8 cellular contexts compared by ENCODE assay signal in the genomic region with DNA sequence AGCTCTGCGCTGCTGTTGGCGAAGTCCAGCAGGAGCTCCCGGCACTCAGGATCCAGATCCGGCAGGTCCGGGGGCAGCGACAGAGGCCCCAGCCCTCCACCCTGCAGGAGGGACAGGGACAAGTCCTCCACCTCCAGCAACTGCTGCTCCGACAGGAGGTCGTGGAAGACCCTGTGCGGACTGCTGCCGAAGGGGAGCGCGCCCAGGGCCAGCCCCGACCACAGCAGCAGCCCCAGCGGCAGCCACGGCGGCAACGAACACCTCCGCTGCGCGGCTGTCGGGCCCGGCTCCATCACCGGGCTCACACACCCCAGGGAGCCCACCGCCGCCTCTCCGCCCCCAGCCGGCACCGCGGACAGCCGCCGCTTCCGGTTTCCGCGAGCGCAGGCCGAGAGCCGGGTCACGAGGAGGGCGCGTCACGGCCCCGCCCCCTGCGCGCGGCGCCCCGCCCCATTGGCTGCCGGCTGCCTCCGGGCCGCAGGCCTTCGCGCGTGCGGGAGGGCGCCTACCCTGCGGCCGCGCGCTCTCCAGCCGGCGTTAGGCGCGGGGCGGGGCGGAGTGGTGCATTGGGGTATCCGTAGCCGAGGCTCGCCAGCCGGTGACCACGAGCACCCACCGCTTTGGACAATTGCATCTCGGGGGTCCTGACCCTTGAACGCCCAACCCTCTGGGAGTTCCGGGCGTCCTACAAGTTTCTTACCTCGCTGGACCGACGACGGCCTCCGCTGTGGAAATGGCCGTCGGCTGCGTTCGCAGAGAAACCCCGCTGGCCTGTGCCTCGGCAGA. TPM values are rescaled to one million over a fixed set of nuclear protein-coding genes. Genes with fewer than 3 reads are reported as not detected.
DNase-seq lines count a peak whose midpoint lies in the region; ATAC-seq, FAIRE-seq and TF ChIP-seq lines count a peak whose summit lies in the region.

OSTM1 (minus strand) TSS at position 383 of the 786 bp plus-strand sequence; CDS start at position 293, 90 bp downstream.

- H3K9me3 ChIP-seq in keratinocyte (ENCODE audit: control insufficient read depth, low read depth, low read length) = no peaks in the 10 kb centered on the region

- no peak for FAIRE-seq in keratinocyte (lab: Jason Lieb, UNC)

- H3K4me1 Mint-ChIP-seq in central memory CD8-positive, alpha-beta T cell = peaks cover 19% of the 10 kb centered on the region

- H3K36me3 Mint-ChIP-seq in central memory CD8-positive, alpha-beta T cell (ENCODE audit: insufficient read depth) = peaks cover 5% of the 10 kb centered on the region

- peak within 1 kb of the TSS; percentile 81 for H3K4me3 Mint-ChIP-seq in central memory CD8-positive, alpha-beta T cell

- H3K36me3 ChIP-seq in keratinocyte (ENCODE audit: control insufficient read depth in 2 of 2, extremely low read depth in 1 of 2, insufficient read depth in 2 of 2, low read length in 2 of 2) = no peaks in the 10 kb centered on the region

- H3K9me3 Mint-ChIP-seq in central memory CD8-positive, alpha-beta T cell = no peaks in the 10 kb centered on the region

- DNase-seq in AG08395 (ENCODE audit: low spot score) (peak; percentile 98), NCI-H446 (lab: John Stamatoyannopoulos, UW) (peak; percentile 45 to 85), keratinocyte (ENCODE audit: low read depth, low spot score) (no peak)
- peak; percentile 89 to 90 for DNase-seq in central memory CD8-positive, alpha-beta T cell (ENCODE audit: low spot score in 2 of 2)
- DNase-seq in stimulated activated CD4-positive, alpha-beta T cell treated with anti-CD3 and anti-CD28 coated beads, Interleukin-15, amount 100 ng/mL, for 24 hours = peak; percentile 95

- no peaks in the 10 kb centered on the region for H4K20me1 ChIP-seq in keratinocyte (ENCODE audit: control insufficient read depth, extremely low read depth, insufficient read depth, low read length)

- H3K27me3 Mint-ChIP-seq in central memory CD8-positive, alpha-beta T cell = peaks cover 15% of the 10 kb centered on the region

- no peaks in the 10 kb centered on the region for H3K27me3 ChIP-seq in keratinocyte (ENCODE audit: control insufficient read depth, extremely low read depth, insufficient read depth, low read length)

- peak within 1 kb of the TSS; percentile 95 for H3K9ac ChIP-seq in keratinocyte (ENCODE audit: control insufficient read depth, extremely low read depth, insufficient read depth, low read length)

- H3K4me3 ChIP-seq in keratinocyte (ENCODE audit: control insufficient read depth in 2 of 3, extremely low read depth in 1 of 3, insufficient read depth in 2 of 3, low read depth in 1 of 3, low read length in 3 of 3) = peak within 1 kb of the TSS; percentile 96 to 100 (median 98)

- H3K4me1 ChIP-seq in keratinocyte (ENCODE audit: control insufficient read depth, extremely low read depth, insufficient read depth, low read length) = peaks cover 13% of the 10 kb centered on the region

- peak within 1 kb of the TSS; percentile 53 for H3K27ac Mint-ChIP-seq in central memory CD8-positive, alpha-beta T cell (ENCODE audit: low read depth)

- H3K79me2 ChIP-seq in keratinocyte (ENCODE audit: control insufficient read depth, insufficient read depth, low read length) = peaks cover 24% of the 10 kb centered on the region

- ATAC-seq in GM18909 (IDR thresholded peaks at IDR 0.05; ENCODE audit: poor library complexity, unreplicated experiment) = peak; percentile 97
- peak; percentile 93 for ATAC-seq in HG03159 (IDR thresholded peaks at IDR 0.05; ENCODE audit: unreplicated experiment)
- peak; percentile 96 to 97 for ATAC-seq in activated CD4-positive, CD25-positive, alpha-beta regulatory T cell treated with anti-CD3 and anti-CD28 coated beads, Interleukin-2, amount 50 U/mL, for 24 hours
- peak; percentile 94 for ATAC-seq in central memory CD8-positive, alpha-beta T cell (replicated peaks; ENCODE audit: extremely low read depth, poor library complexity, severe bottlenecking)

- H3K27ac ChIP-seq in keratinocyte (ENCODE audit: control insufficient read depth, insufficient read depth, low read length) = peak within 1 kb of the TSS; percentile 85

- dilution Hi-C loops in keratinocyte (cut with MboI; ENCODE audit: extremely low pct_ligation_motif_present, low sequenced_read_pairs) = no loop called here

- peak within 1 kb of the TSS; percentile 97 for H2AFZ ChIP-seq in keratinocyte (ENCODE audit: control insufficient read depth, low read length)

- H3K9me1 ChIP-seq in keratinocyte (ENCODE audit: control insufficient read depth, extremely low read depth, insufficient read depth, low read length) = no peaks in the 10 kb centered on the region

- no peak for TF ChIP-seq CTCF in keratinocyte (optimal IDR thresholded peaks at IDR 0.05 in 1 of 3, IDR thresholded peaks at IDR 0.05 in 1 of 3, conservative IDR thresholded peaks at IDR 0.05 in 1 of 3; ENCODE audit: extremely low read depth in 1 of 3, insufficient read depth in 2 of 3, low read length in 3 of 3)

- peak within 1 kb of the TSS; percentile 95 for H3K4me2 ChIP-seq in keratinocyte (ENCODE audit: control insufficient read depth, extremely low read depth, insufficient read depth, low read depth, low read length)

RNA-seq across cellular contexts. Expression of gene OSTM1, which starts in this region (rescaled TPM):
- polyA plus RNA-seq in keratinocyte = 21.9 to 71.3 TPM (median 51.0 TPM) in 3 replicates
- 21.5 TPM for polyA plus RNA-seq in keratinocyte (2011; ENCODE audit: low read depth)
- polyA plus RNA-seq in keratinocyte (2011; cell fraction: cytosol; rRNA removed) = 13.7 and 37.9 TPM in 2 replicates
- polyA plus RNA-seq in keratinocyte (2011; cell fraction: nucleus; rRNA removed) = 49.0 and 65.5 TPM in 2 replicates
- polyA plus RNA-seq in keratinocyte (2012; ENCODE audit: low replicate concordance) = 27.8 and 58.1 TPM in 2 replicates
- 21.5 to 37.4 TPM (median 37.2 TPM) in 3 replicates for polyA minus RNA-seq in keratinocyte
- 82.9 TPM for polyA minus RNA-seq in keratinocyte (2011; cell fraction: cytosol; rRNA and poly(A)+ RNA removed)
- 44.7 and 123 TPM in 2 replicates for polyA minus RNA-seq in keratinocyte (2011; cell fraction: nucleus; rRNA and poly(A)+ RNA removed)
